ENCODE assay signal across 15 cellular contexts in the genomic region with DNA sequence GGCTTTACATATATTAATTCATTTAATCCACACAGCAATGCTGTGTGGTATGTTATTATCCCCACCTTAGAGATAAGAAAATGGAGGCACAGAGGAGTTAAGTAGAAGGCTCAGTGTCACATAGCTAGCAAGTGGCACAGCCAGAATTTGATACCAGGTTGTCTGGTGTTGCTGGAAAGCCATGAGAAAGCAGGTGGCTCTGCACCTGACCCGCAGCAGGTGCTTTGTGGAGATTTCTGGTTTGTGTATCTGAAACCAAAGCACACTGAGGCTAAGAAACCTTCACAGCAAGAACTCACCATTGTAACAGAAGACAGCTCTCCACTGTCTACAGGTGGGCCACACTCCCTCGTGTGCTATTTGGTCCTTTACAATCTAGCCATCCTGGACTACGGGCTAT. TPM values are rescaled to one million over a fixed set of nuclear protein-coding genes. Genes with fewer than 3 reads are reported as not detected.
DNase-seq lines count a peak whose midpoint lies in the region; ATAC-seq, FAIRE-seq and TF ChIP-seq lines count a peak whose summit lies in the region.
"Had no signal": no experiment of that assay in that cellular context is flagged by ENCODE, and none has a peak within 500 bp of the region (broad histone marks: within the 10 kb centered on the region; RNA-seq: fewer than 3 reads in every experiment).

No MANE protein-coding gene starts in this region.

- peaks cover 58% of the 10 kb centered on the region for H3K4me1 Mint-ChIP-seq in activated CD4-positive, alpha-beta memory T cell treated with anti-CD3 and anti-CD28 coated beads for 36 hours (ENCODE audit: low read depth)

- POLR2A ChIA-PET in activated CD4-positive, alpha-beta memory T cell treated with anti-CD3 and anti-CD28 coated beads for 36 hours (lab: Charles Lee): interaction anchor here (0.8 kb wide), 1 partner anchor 35 kb away, joined by 3 read pairs; no protein-coding TSS in a partner anchor

- H3K36me3 ChIP-seq in heart left ventricle: peaks cover 0 to 38% (median 31%) of the 10 kb centered on the region in 9 donors
- H3K36me3 ChIP-seq in mesenchymal stem cell (ENCODE audit: control insufficient read depth in 1 of 2, insufficient read depth in 2 of 2, low read depth in 1 of 2, low read length in 2 of 2): peaks cover 8 to 56% of the 10 kb centered on the region in 2 experiments
- peaks cover 0 to 17% (median 4%) of the 10 kb centered on the region in 4 donors for H3K36me3 ChIP-seq in upper lobe of left lung

- H2BK120ac ChIP-seq in mesenchymal stem cell (ENCODE audit: low read depth, low read length): no peak overlapping the region

- H3K14ac ChIP-seq in mesenchymal stem cell (ENCODE audit: low read length in 2 of 2): no peak overlapping the region

- peaks cover 38% of the 10 kb centered on the region for H3K79me1 ChIP-seq in mesenchymal stem cell (replicated peaks; ENCODE audit: low read length, poor library complexity, severe bottlenecking)

- H3K23ac ChIP-seq in mesenchymal stem cell (ENCODE audit: low read length in 2 of 2): no peak overlapping the region

- H3K4me1 ChIP-seq in heart left ventricle (peaks cover 20 to 98% (median 58%) of the 10 kb centered on the region in 12 donors), mesenchymal stem cell (ENCODE audit: control insufficient read depth, insufficient read depth, low read depth, low read length) (peaks cover 7% of the 10 kb centered on the region), upper lobe of left lung (peaks cover 63 to 78% (median 75%) of the 10 kb centered on the region in 4 donors)

- no peak overlapping the region for H3K4me2 ChIP-seq in mesenchymal stem cell (ENCODE audit: low read length, poor library complexity, severe bottlenecking)

- no peak overlapping the region for H3K18ac ChIP-seq in mesenchymal stem cell (ENCODE audit: low read depth in 1 of 2, low read length in 2 of 2)

- no peak for DNase-seq in heart left ventricle
- DNase-seq in Right ventricle myocardium inferior (ENCODE audit: missing footprints): no peak
- DNase-seq in activated CD4-positive, alpha-beta memory T cell treated with anti-CD3 and anti-CD28 coated beads for 36 hours: no peak
- no peak for DNase-seq in mesenchymal stem cell
- no peak for DNase-seq in upper lobe of left lung
- no peak for DNase-seq in AML-193 (lab: John Stamatoyannopoulos, UW)
- no peak for DNase-seq in H54 (ENCODE audit: insufficient read length, low spot score)
- DNase-seq: activated CD4-positive, alpha-beta T cell treated with anti-CD3 and anti-CD28 coated beads, Interleukin-2, amount 50 U/mL, for 4 hours; foreskin melanocyte; NCI-H2171 treated with DMSO at 0.1 percent for 48 hours; SIG-M5; stimulated activated CD4-positive, alpha-beta T cell treated with anti-CD3 and anti-CD28 coated beads, Interleukin-12 subunit alpha, Interleukin-12 subunit beta, amount 100 ng/mL, for 4 hours had no signal

- FAIRE-seq in H54 (lab: Jason Lieb, UNC): no peak
- FAIRE-seq: bronchial epithelial cell had no signal

- peak overlapping the region; percentile 14 for H3K27ac Mint-ChIP-seq in activated CD4-positive, alpha-beta memory T cell treated with anti-CD3 and anti-CD28 coated beads for 36 hours
- H3K27ac Mint-ChIP-seq: stimulated activated memory B cell treated with anti-CD40 and anti-IgM and Interleukin-4, amounts not matched to agents 10 μg/mL and 1 μg/mL and 100 μg/mL, for 72 hours had no signal

- intact Hi-C loops in heart left ventricle (cut with DNase I) (no loop called here), Right ventricle myocardium inferior (cut with DNase I) (no loop called here)
- intact Hi-C loops in activated CD4-positive, alpha-beta memory T cell treated with anti-CD3 and anti-CD28 coated beads for 36 hours (cut with micrococcal nuclease): loop anchor here (1.0 kb wide), 1 partner anchor 8 kb away; no protein-coding TSS in a partner anchor

- peak overlapping the region; percentile 85 for H3K9ac ChIP-seq in mesenchymal stem cell (ENCODE audit: low read length)

- no peak for TF ChIP-seq CTCF in heart left ventricle (IDR thresholded peaks at IDR 0.05)
- TF ChIP-seq CTCF in upper lobe of left lung (IDR thresholded peaks at IDR 0.05): no peak

- CTCF ChIA-PET in activated CD4-positive, alpha-beta memory T cell treated with anti-CD3 and anti-CD28 coated beads for 36 hours (lab: Charles Lee): interaction anchor here (0.7 to 1.7 kb wide), 2 partner anchors 50 to 92 kb away, joined by 3 to 4 read pairs; no protein-coding TSS in a partner anchor

- no peaks in the 10 kb centered on the region for H3K9me3 Mint-ChIP-seq in activated CD4-positive, alpha-beta memory T cell treated with anti-CD3 and anti-CD28 coated beads for 36 hours
- H3K9me3 Mint-ChIP-seq: stimulated activated memory B cell treated with anti-CD40 and anti-IgM and Interleukin-4, amounts not matched to agents 10 μg/mL and 1 μg/mL and 100 μg/mL, for 72 hours had no signal

- no peak overlapping the region for H2AK5ac ChIP-seq in mesenchymal stem cell (ENCODE audit: low read length, severe bottlenecking)

- no peak for TF ChIP-seq EP300 in upper lobe of left lung (IDR thresholded peaks at IDR 0.05)

- ATAC-seq in heart left ventricle: no peak
- ATAC-seq in Right ventricle myocardium inferior: no peak
- no peak for ATAC-seq in upper lobe of left lung (ENCODE audit: low FRiP score in 2 of 2)
- ATAC-seq in GM18861 (IDR thresholded peaks at IDR 0.05; ENCODE audit: unreplicated experiment): no peak
- ATAC-seq: stimulated activated memory B cell treated with anti-CD40 and anti-IgM and Interleukin-4, amounts not matched to agents 10 μg/mL and 1 μg/mL and 100 μg/mL, for 72 hours had no signal

- H3K27me3 Mint-ChIP-seq in activated CD4-positive, alpha-beta memory T cell treated with anti-CD3 and anti-CD28 coated beads for 36 hours: no peaks in the 10 kb centered on the region
- H3K27me3 Mint-ChIP-seq: stimulated activated memory B cell treated with anti-CD40 and anti-IgM and Interleukin-4, amounts not matched to agents 10 μg/mL and 1 μg/mL and 100 μg/mL, for 72 hours had no signal

- H3K4me3 ChIP-seq in heart left ventricle (no peak overlapping the region), mesenchymal stem cell (ENCODE audit: insufficient read depth in 1 of 2, low read depth in 1 of 2, low read length in 2 of 2) (no peak overlapping the region), upper lobe of left lung (no peak overlapping the region)

- peaks cover 12% of the 10 kb centered on the region for H3K36me3 Mint-ChIP-seq in activated CD4-positive, alpha-beta memory T cell treated with anti-CD3 and anti-CD28 coated beads for 36 hours

- H2BK15ac ChIP-seq in mesenchymal stem cell (ENCODE audit: low read depth, poor library complexity, severe bottlenecking): no peak overlapping the region

- H3K4ac ChIP-seq in mesenchymal stem cell (ENCODE audit: low read depth in 1 of 2, low read length in 2 of 2): no peak overlapping the region

- no peaks in the 10 kb centered on the region for H3K27me3 ChIP-seq in heart left ventricle
- H3K27me3 ChIP-seq in mesenchymal stem cell (ENCODE audit: control insufficient read depth in 1 of 2, insufficient read depth in 1 of 2, low read length in 2 of 2): no peaks in the 10 kb centered on the region
- H3K27me3 ChIP-seq in upper lobe of left lung: no peaks in the 10 kb centered on the region

- H3K27ac ChIP-seq in heart left ventricle (peak overlapping the region in 8 of 12 donors; percentile 9 to 91 (median 76)), mesenchymal stem cell (ENCODE audit: low read length, poor library complexity, severe bottlenecking) (no peak overlapping the region), upper lobe of left lung (peak overlapping the region; percentile 83 to 96 (median 88))

- H3K9me3 ChIP-seq in heart left ventricle (no peaks in the 10 kb centered on the region), mesenchymal stem cell (ENCODE audit: control insufficient read depth, low read length) (no peaks in the 10 kb centered on the region), upper lobe of left lung (no peaks in the 10 kb centered on the region)

- H2BK12ac ChIP-seq in mesenchymal stem cell (ENCODE audit: low read length in 2 of 2): no peak overlapping the region

- TF ChIP-seq POLR2A in heart left ventricle (IDR thresholded peaks at IDR 0.05): no peak
- TF ChIP-seq POLR2A in upper lobe of left lung (IDR thresholded peaks at IDR 0.05): no peak
- no peak for TF ChIP-seq POLR2A in H54 (IDR thresholded peaks at IDR 0.05; ENCODE audit: low read depth, low read length)

- H4K8ac ChIP-seq in mesenchymal stem cell (ENCODE audit: low read length): no peak overlapping the region

- no peak overlapping the region for H2BK5ac ChIP-seq in mesenchymal stem cell (ENCODE audit: low read depth, low read length, poor library complexity, severe bottlenecking)

- no peak overlapping the region for H3K4me3 Mint-ChIP-seq in activated CD4-positive, alpha-beta memory T cell treated with anti-CD3 and anti-CD28 coated beads for 36 hours
- H3K4me3 Mint-ChIP-seq: stimulated activated memory B cell treated with anti-CD40 and anti-IgM and Interleukin-4, amounts not matched to agents 10 μg/mL and 1 μg/mL and 100 μg/mL, for 72 hours had no signal

- no peak overlapping the region for H4K91ac ChIP-seq in mesenchymal stem cell (ENCODE audit: low read length)

- WGBS in heart left ventricle, 4 donors: 81 to 94% (median 88%) methylated on average over 3 of the region's 3 CpGs
- WGBS in mesenchymal stem cell: 90% methylated on average over 3 of the region's 3 CpGs
- 78 to 80% methylated on average over 3 of the region's 3 CpGs for WGBS in upper lobe of left lung, 2 donors

- H2AFZ ChIP-seq in mesenchymal stem cell (ENCODE audit: low read depth, low read length): no peak overlapping the region

RNA-seq across cellular contexts. Expression of gene ELMO2, which starts 7.5 kb away (rescaled TPM):
- total RNA-seq in heart left ventricle (10 to 100 TPM; 22.7 to 57.5 (median 34.5) TPM), Right ventricle myocardium inferior (38.7 TPM), upper lobe of left lung (100 to 1,000 TPM in 1 of 6 donors, 10 to 100 TPM in 5; 36.4 to 103 (median 46.3) TPM)
- 10 to 100 TPM; 14.6 to 29.0 TPM for polyA plus RNA-seq in heart left ventricle
- total RNA-seq in activated CD4-positive, alpha-beta memory T cell treated with anti-CD3 and anti-CD28 coated beads for 36 hours: 10 to 100 TPM; 57.4 to 64.1 TPM
- 31.9 TPM for polyA plus RNA-seq in mesenchymal stem cell (2013, experiment 1 of 2)
- 31.5 TPM for polyA plus RNA-seq in mesenchymal stem cell (2013, experiment 2 of 2)
